Comparison of ENCODE assay signal across 15 cellular contexts in the genomic region with DNA sequence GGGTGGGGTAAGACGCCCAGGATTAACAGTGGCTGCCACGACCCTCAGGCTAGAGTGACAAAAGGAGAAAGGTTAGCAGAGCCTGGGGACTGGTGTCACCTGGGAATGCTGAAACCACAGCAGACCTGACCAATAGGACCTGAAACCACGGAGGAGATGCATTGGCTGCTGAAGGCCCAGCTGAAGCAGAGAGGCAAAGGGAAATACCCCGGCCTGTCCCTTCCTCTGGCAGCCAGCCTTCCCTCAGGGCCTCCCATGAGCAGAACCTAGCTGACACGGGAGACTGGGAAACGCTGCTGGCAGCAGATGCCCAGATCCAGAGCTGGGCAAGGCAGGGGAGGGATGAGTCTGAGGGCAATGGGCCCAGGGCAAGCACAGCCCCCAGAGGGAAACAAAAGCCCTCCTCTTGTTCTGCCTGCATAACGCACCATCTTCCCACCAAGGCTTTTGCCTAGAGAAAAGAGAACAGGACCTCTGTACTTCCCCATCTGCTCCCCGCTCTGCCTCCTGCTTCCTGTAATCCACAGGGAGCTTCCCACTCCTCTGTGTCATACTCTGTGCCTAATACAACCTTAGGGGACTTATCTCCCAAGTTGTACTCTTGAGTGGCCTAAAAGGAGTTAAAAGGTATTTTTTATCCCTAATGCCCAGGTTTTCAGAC.
A peak's percentile ranks its signal among the peaks of the same experiment; 100 is the strongest.
DNase-seq lines count a peak whose midpoint lies in the region; ATAC-seq and TF ChIP-seq lines count a peak whose summit lies in the region.
"Had no signal": no experiment of that assay in that cellular context is flagged by ENCODE, and none has a peak within 500 bp of the region (broad histone marks: within the 10 kb centered on the region; RNA-seq: fewer than 3 reads in every experiment).

No MANE protein-coding gene starts in this region.

- H3K9me2 ChIP-seq in DOHH2 (replicated peaks; ENCODE audit: control insufficient read depth, low read length) (no peaks in the 10 kb centered on the region), MM.1S (replicated peaks; ENCODE audit: insufficient read depth, low read length) (no peaks in the 10 kb centered on the region)

- H3K27me3 ChIP-seq in DOHH2 (ENCODE audit: control insufficient read depth, low read length) (no peaks in the 10 kb centered on the region), MM.1S (replicated peaks; ENCODE audit: insufficient read depth, low read length) (no peaks in the 10 kb centered on the region)
- H3K27me3 ChIP-seq: heart right ventricle had no signal

- H3K4me1 ChIP-seq in DOHH2 (ENCODE audit: control insufficient read depth, low read length), result peaks cover 65% of the 10 kb centered on the region
- peaks cover 10% of the 10 kb centered on the region for H3K4me1 ChIP-seq in MM.1S (ENCODE audit: low read length)
- H3K4me1 ChIP-seq: left ventricle myocardium inferior had no signal

- H3K9me3 ChIP-seq in DOHH2 (ENCODE audit: control insufficient read depth, insufficient read depth, low read length), result no peaks in the 10 kb centered on the region
- H3K9me3 ChIP-seq in MM.1S (replicated peaks; ENCODE audit: insufficient read depth, low read length), result no peaks in the 10 kb centered on the region
- H3K9me3 ChIP-seq: heart right ventricle, left ventricle myocardium inferior, neutrophil had no signal

- H3K4me3 ChIP-seq in DOHH2 (ENCODE audit: low read length) (peak overlapping the region; percentile 56), MM.1S (ENCODE audit: low read length) (no peak overlapping the region)
- H3K4me3 ChIP-seq: heart right ventricle, left ventricle myocardium inferior had no signal

- H3K4me2 ChIP-seq in DOHH2 (ENCODE audit: low read length) (peak overlapping the region; percentile 78), MM.1S (ENCODE audit: low read depth, low read length) (peak overlapping the region; percentile 40; the same call in 1 of the 2 replicates)

- in situ Hi-C loops in ACHN (cut with HindIII; ENCODE audit: low pct_ligation_motif_present, low pct_unique_long_range_greater_than_20kb, low sequenced_read_pairs), result no loop called here

- H3K27ac ChIP-seq in DOHH2 (ENCODE audit: low read depth, low read length) (peak overlapping the region; percentile 77), MM.1S (ENCODE audit: low read length) (no peak overlapping the region)
- H3K27ac ChIP-seq: heart right ventricle, left ventricle myocardium inferior, neutrophil had no signal

- ATAC-seq in GM19397 (IDR thresholded peaks at IDR 0.05; ENCODE audit: unreplicated experiment) (peak; percentile 24), HG02870 (IDR thresholded peaks at IDR 0.05; ENCODE audit: unreplicated experiment) (peak; percentile 35), HG03280 (IDR thresholded peaks at IDR 0.05; ENCODE audit: unreplicated experiment) (no peak)
- ATAC-seq: T-cell had no signal

- DNase-seq in MM.1S (no peak), ACHN (no peak)
- DNase-seq in stimulated activated CD4-positive, alpha-beta T cell treated with anti-CD3 and anti-CD28 coated beads, Interleukin-2, amount 100 ng/mL, for 24 hours, result no peak
- no peak for DNase-seq in NK-92 treated with Interleukin-12 subunit alpha and Interleukin-12 subunit beta, amount 100 ng/mL, for 24 hours (lab: John Stamatoyannopoulos, UW)
- DNase-seq: activated CD4-positive, alpha-beta T cell treated with anti-CD3 and anti-CD28 coated beads, Interleukin-2, amount 50 U/mL, for 1 hour; activated gamma-delta T cell; heart right ventricle; KG1; left ventricle myocardium inferior; T-cell had no signal

- H3K9ac ChIP-seq in MM.1S (ENCODE audit: low read length), result no peak overlapping the region

- no peaks in the 10 kb centered on the region for H3K79me2 ChIP-seq in DOHH2 (ENCODE audit: control insufficient read depth, low read length)
- H3K79me2 ChIP-seq in MM.1S (ENCODE audit: low read length), result no peaks in the 10 kb centered on the region

- H4K20me1 ChIP-seq in DOHH2 (ENCODE audit: control insufficient read depth, insufficient read depth, low read depth, low read length), result no peaks in the 10 kb centered on the region
- no peaks in the 10 kb centered on the region for H4K20me1 ChIP-seq in MM.1S (ENCODE audit: insufficient read depth, low read length)

- H2AFZ ChIP-seq in MM.1S (ENCODE audit: low read length), result no peak overlapping the region

- no peaks in the 10 kb centered on the region for H3K36me3 ChIP-seq in DOHH2 (ENCODE audit: control insufficient read depth, low read length)
- no peaks in the 10 kb centered on the region for H3K36me3 ChIP-seq in MM.1S (replicated peaks; ENCODE audit: insufficient read depth, low read length)
- H3K36me3 ChIP-seq: heart right ventricle, left ventricle myocardium inferior, neutrophil had no signal

- H3F3A ChIP-seq in DOHH2 (ENCODE audit: control insufficient read depth, insufficient read depth), result 0 out of 2 replicates have a peak, but pooled peaks cover 4% of the 10 kb centered on the region
- no peaks in the 10 kb centered on the region for H3F3A ChIP-seq in MM.1S (ENCODE audit: insufficient read depth, low read length)

- TF ChIP-seq CTCF in DOHH2 (IDR thresholded peaks at IDR 0.05; ENCODE audit: low read depth, low read length, poor library complexity, severe bottlenecking), result no peak
- no peak for TF ChIP-seq CTCF in MM.1S (IDR thresholded peaks at IDR 0.05; ENCODE audit: low read length)
